ENCODE assay signal across 4 cellular contexts in the genomic region with DNA sequence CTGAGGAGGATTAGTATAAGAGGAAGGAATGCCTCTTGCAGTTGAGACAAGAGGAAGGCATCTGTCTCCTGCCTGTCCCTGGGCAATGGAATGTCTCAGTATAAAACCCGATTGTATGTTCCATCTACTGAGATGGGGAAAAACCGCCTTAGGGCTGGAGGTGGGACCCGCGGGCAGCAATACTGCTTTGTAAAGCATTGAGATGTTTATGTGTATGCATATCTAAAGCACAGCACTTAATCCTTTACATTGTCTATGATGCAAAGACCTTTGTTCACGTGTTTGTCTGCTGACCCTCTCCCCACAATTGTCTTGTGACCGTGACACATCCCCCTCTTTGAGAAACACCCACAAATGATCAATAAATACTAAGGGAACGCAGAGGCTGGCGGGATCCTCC. TPM values are rescaled to one million over a fixed set of nuclear protein-coding genes. Genes with fewer than 3 reads are reported as not detected.
"Had no signal": no experiment of that assay in that cellular context is flagged by ENCODE, and none has a peak within 500 bp of the region (broad histone marks: within the 10 kb centered on the region; RNA-seq: fewer than 3 reads in every experiment).

No MANE protein-coding gene starts in this region.

RNA-seq across cellular contexts. Expression of gene ANKRD65, which starts 10.8 kb away (rescaled TPM):
- total RNA-seq: activated CD4-positive, alpha-beta memory T cell treated with anti-CD3 and anti-CD28 coated beads, Interleukin-2, amount 10 ng/mL, durations not matched to agents 7 days and 5 days; activated CD4-positive, alpha-beta T cell treated with anti-CD3 and anti-CD28 coated beads, Interleukin-2, amount 10 ng/mL, durations not matched to agents 7 days and 5 days; activated naive CD4-positive, alpha-beta T cell treated with anti-CD3 and anti-CD28 coated beads for 36 hours; myocyte had no signal
